8 cellular contexts compared by ENCODE assay signal in genomic region chr5:179732918-179733763, GRCh38. TPM values are rescaled to one million over a fixed set of nuclear protein-coding genes. Genes with fewer than 3 reads are reported as not detected.
DNase-seq lines count a peak whose midpoint lies in the region; ATAC-seq lines count a peak whose summit lies in the region.

No MANE protein-coding gene starts in this region.

- H3K23ac ChIP-seq in mesendoderm (ENCODE audit: low read length): peak overlapping the region; percentile 75

- peak; percentile 18 for ATAC-seq in GM21576 (IDR thresholded peaks at IDR 0.05; ENCODE audit: unreplicated experiment)
- peak; percentile 30 for ATAC-seq in effector memory CD8-positive, alpha-beta T cell (replicated peaks)
- ATAC-seq in stimulated activated naive B cell treated with anti-CD40 and anti-IgM and Interleukin-4, amounts not matched to agents 10 μg/mL and 1 μg/mL and 100 μg/mL, for 72 hours (replicated peaks): peak; percentile 39 to 40

- H2BK15ac ChIP-seq in mesendoderm (replicated peaks; ENCODE audit: low read depth): no peak overlapping the region

- peak overlapping the region; percentile 98 for H3K56ac ChIP-seq in mesendoderm (ENCODE audit: low read length)

- H3K27me3 Mint-ChIP-seq in effector memory CD8-positive, alpha-beta T cell: no peaks in the 10 kb centered on the region
- no peaks in the 10 kb centered on the region for H3K27me3 Mint-ChIP-seq in stimulated activated naive B cell treated with anti-CD40 and anti-IgM and Interleukin-4, amounts not matched to agents 10 μg/mL and 1 μg/mL and 100 μg/mL, for 72 hours

- H3K9me3 ChIP-seq in HUES64 (ENCODE audit: insufficient read depth, low read depth, low read length): no peaks in the 10 kb centered on the region

- peak overlapping the region; percentile 87 for H3K27ac Mint-ChIP-seq in effector memory CD8-positive, alpha-beta T cell
- peak overlapping the region; percentile 93 for H3K27ac Mint-ChIP-seq in stimulated activated naive B cell treated with anti-CD40 and anti-IgM and Interleukin-4, amounts not matched to agents 10 μg/mL and 1 μg/mL and 100 μg/mL, for 72 hours

- peak overlapping the region; percentile 96 for H3K9ac ChIP-seq in HUES64 (ENCODE audit: low read depth, low read length)
- peak overlapping the region; percentile 99 for H3K9ac ChIP-seq in mesendoderm (ENCODE audit: low read length)

- no peaks in the 10 kb centered on the region for H3K9me3 Mint-ChIP-seq in effector memory CD8-positive, alpha-beta T cell
- H3K9me3 Mint-ChIP-seq in stimulated activated naive B cell treated with anti-CD40 and anti-IgM and Interleukin-4, amounts not matched to agents 10 μg/mL and 1 μg/mL and 100 μg/mL, for 72 hours: no peaks in the 10 kb centered on the region

- H3K27me3 ChIP-seq in HUES64 (ENCODE audit: insufficient read depth, low read length) (no peaks in the 10 kb centered on the region), mesendoderm (ENCODE audit: insufficient read depth, low read length, poor library complexity) (no peaks in the 10 kb centered on the region)

- H2AK5ac ChIP-seq in mesendoderm (ENCODE audit: low read length): no peak overlapping the region

- H3K36me3 Mint-ChIP-seq in effector memory CD8-positive, alpha-beta T cell (ENCODE audit: insufficient read depth): peaks cover 27% of the 10 kb centered on the region
- peaks cover 26 to 38% of the 10 kb centered on the region in 2 donors for H3K36me3 Mint-ChIP-seq in stimulated activated naive B cell treated with anti-CD40 and anti-IgM and Interleukin-4, amounts not matched to agents 10 μg/mL and 1 μg/mL and 100 μg/mL, for 72 hours

- peaks cover 28 to 32% of the 10 kb centered on the region in 2 donors for H3K4me1 Mint-ChIP-seq in effector memory CD8-positive, alpha-beta T cell (ENCODE audit: low read depth in 2 of 2)
- H3K4me1 Mint-ChIP-seq in stimulated activated naive B cell treated with anti-CD40 and anti-IgM and Interleukin-4, amounts not matched to agents 10 μg/mL and 1 μg/mL and 100 μg/mL, for 72 hours: peaks cover 26 to 52% of the 10 kb centered on the region in 2 donors

- H3K36me3 ChIP-seq in HUES64 (ENCODE audit: insufficient read depth, low read length) (peaks cover 48% of the 10 kb centered on the region), mesendoderm (ENCODE audit: control insufficient read depth, insufficient read depth, low read length) (peaks cover 5% of the 10 kb centered on the region)

- H4K5ac ChIP-seq in mesendoderm (ENCODE audit: low read length): no peak overlapping the region

- WGBS in HUES64: under 1% methylated on average over 101 of the region's 101 CpGs
- WGBS in mesendoderm (ENCODE audit: extremely low coverage, insufficient coverage, low lambda C conversion rate): no CpG with 5 or more reads among the region's 101 CpGs

- peak overlapping the region; percentile 86 for H3K18ac ChIP-seq in mesendoderm (ENCODE audit: low read length)

- H3K4me3 Mint-ChIP-seq in effector memory CD8-positive, alpha-beta T cell: peak overlapping the region; percentile 85 to 88
- peak overlapping the region; percentile 87 to 92 for H3K4me3 Mint-ChIP-seq in stimulated activated naive B cell treated with anti-CD40 and anti-IgM and Interleukin-4, amounts not matched to agents 10 μg/mL and 1 μg/mL and 100 μg/mL, for 72 hours

- H3K79me2 ChIP-seq in mesendoderm (ENCODE audit: control insufficient read depth, insufficient read depth, low read length): peaks cover 48% of the 10 kb centered on the region

- H2BK5ac ChIP-seq in mesendoderm (ENCODE audit: low read length): peak overlapping the region; percentile 81

- H3K4me3 ChIP-seq in HUES64 (ENCODE audit: low read length) (peak overlapping the region; percentile 100), mesendoderm (ENCODE audit: low read length) (peak overlapping the region; percentile 95)

- H4K8ac ChIP-seq in mesendoderm (ENCODE audit: low read depth, low read length): no peak overlapping the region

- H3K4ac ChIP-seq in mesendoderm (ENCODE audit: low read depth, low read length): peak overlapping the region; percentile 60

- peaks cover 5% of the 10 kb centered on the region for H3K79me1 ChIP-seq in mesendoderm (ENCODE audit: low read length)

- peak; percentile 74 for DNase-seq in GM03348 (ENCODE audit: low spot score)
- DNase-seq in activated CD4-positive, CD25-positive, alpha-beta regulatory T cell treated with anti-CD3 and anti-CD28 coated beads, Interleukin-2, amount 50 U/mL, for 16 hours (ENCODE audit: low read depth, low spot score): peak; percentile 1
- DNase-seq in effector memory CD8-positive, alpha-beta T cell: peak in 2 of 3 experiments; percentile 1 to 32
- peak; percentile 71 for DNase-seq in mesendoderm
- DNase-seq in stimulated activated naive B cell treated with anti-CD40 and anti-IgM and Interleukin-4, amounts not matched to agents 10 μg/mL and 1 μg/mL and 100 μg/mL, for 72 hours: peak; percentile 34
- DNase-seq in NOMO-1 treated with DMSO at 0.1 percent for 48 hours (lab: John Stamatoyannopoulos, UW; ENCODE audit: unreplicated experiment): no peak

- H2BK120ac ChIP-seq in mesendoderm (ENCODE audit: low read depth, low read length): no peak overlapping the region

- H3K4me2 ChIP-seq in mesendoderm (ENCODE audit: low read length): peak overlapping the region; percentile 55

- H3K27ac ChIP-seq in HUES64 (ENCODE audit: low read depth, low read length) (peak overlapping the region; percentile 91), mesendoderm (ENCODE audit: low read depth, low read length) (peak overlapping the region; percentile 91)

- H3K4me1 ChIP-seq in HUES64 (ENCODE audit: insufficient read depth, low read length) (peaks cover 2% of the 10 kb centered on the region; the same call in 1 of the 2 replicates), mesendoderm (ENCODE audit: control insufficient read depth, low read depth, low read length) (peaks cover 3% of the 10 kb centered on the region)

RNA-seq across cellular contexts. Expression of gene MAML1, which starts 0.5 kb away (rescaled TPM):
- polyA plus RNA-seq in HUES64 (2013, experiment 1 of 2): 35.2 TPM
- polyA plus RNA-seq in HUES64 (2013, experiment 2 of 2): 32.1 TPM
- polyA plus RNA-seq in mesendoderm (2013, experiment 1 of 2): 34.7 TPM
- 36.0 TPM for polyA plus RNA-seq in mesendoderm (2013, experiment 2 of 2)

RNA-seq across cellular contexts. Expression of gene CANX, which starts 34.4 kb away (rescaled TPM):
- 262 TPM for polyA plus RNA-seq in HUES64 (2013, experiment 1 of 2)
- 242 TPM for polyA plus RNA-seq in HUES64 (2013, experiment 2 of 2)
- 382 TPM for polyA plus RNA-seq in mesendoderm (2013, experiment 1 of 2)
- polyA plus RNA-seq in mesendoderm (2013, experiment 2 of 2): 362 TPM

RNA-seq across cellular contexts. Expression of gene CBY3, which starts 52.3 kb away (rescaled TPM):
- polyA plus RNA-seq in HUES64 (2013, experiment 1 of 2): 0.65 TPM
- 0.57 TPM for polyA plus RNA-seq in HUES64 (2013, experiment 2 of 2)
- 0.13 TPM for polyA plus RNA-seq in mesendoderm (2013, experiment 1 of 2)
- polyA plus RNA-seq in mesendoderm (2013, experiment 2 of 2): 0.08 TPM
